8 cellular contexts compared by ENCODE assay signal in genomic region chr6:35727935-35728662, GRCh38. TPM values are rescaled to one million over a fixed set of nuclear protein-coding genes. Genes with fewer than 3 reads are reported as not detected.
DNase-seq lines count a peak whose midpoint lies in the region; ATAC-seq, FAIRE-seq and TF ChIP-seq lines count a peak whose summit lies in the region.

No MANE protein-coding gene starts in this region.

- peak overlapping the region; percentile 37 for H2AFZ ChIP-seq in keratinocyte (ENCODE audit: control insufficient read depth, low read length)

- FAIRE-seq in keratinocyte (lab: Jason Lieb, UNC) = no peak

- no peaks in the 10 kb centered on the region for H4K20me1 ChIP-seq in keratinocyte (ENCODE audit: control insufficient read depth, extremely low read depth, insufficient read depth, low read length)

- peak overlapping the region; percentile 86 for H3K4me2 ChIP-seq in keratinocyte (ENCODE audit: control insufficient read depth, extremely low read depth, insufficient read depth, low read depth, low read length)

- no peaks in the 10 kb centered on the region for H3K79me2 ChIP-seq in keratinocyte (ENCODE audit: control insufficient read depth, insufficient read depth, low read length)

- no peak for TF ChIP-seq CTCF in keratinocyte (optimal IDR thresholded peaks at IDR 0.05 in 1 of 3, IDR thresholded peaks at IDR 0.05 in 1 of 3, conservative IDR thresholded peaks at IDR 0.05 in 1 of 3; ENCODE audit: extremely low read depth in 1 of 3, insufficient read depth in 2 of 3, low read length in 3 of 3)

- no peaks in the 10 kb centered on the region for H3K9me1 ChIP-seq in keratinocyte (ENCODE audit: control insufficient read depth, extremely low read depth, insufficient read depth, low read length)

- H3K27ac ChIP-seq in keratinocyte (ENCODE audit: control insufficient read depth, insufficient read depth, low read length) = peak overlapping the region; percentile 97

- dilution Hi-C loops in keratinocyte (cut with MboI; ENCODE audit: extremely low pct_ligation_motif_present, low sequenced_read_pairs) = loop anchor here (25.0 kb wide), 1 partner anchor 166 kb away; no protein-coding TSS in a partner anchor

- peak overlapping the region; percentile 90 for H3K9ac ChIP-seq in keratinocyte (ENCODE audit: control insufficient read depth, extremely low read depth, insufficient read depth, low read length)

- H3K36me3 ChIP-seq in keratinocyte (ENCODE audit: control insufficient read depth in 2 of 2, extremely low read depth in 1 of 2, insufficient read depth in 2 of 2, low read length in 2 of 2) = no peaks in the 10 kb centered on the region

- no peaks in the 10 kb centered on the region for H3K27me3 ChIP-seq in keratinocyte (ENCODE audit: control insufficient read depth, extremely low read depth, insufficient read depth, low read length)

- peak; percentile 52 for ATAC-seq in GM18511 (IDR thresholded peaks at IDR 0.05; ENCODE audit: unreplicated experiment)
- peak; percentile 41 for ATAC-seq in HG03064 (IDR thresholded peaks at IDR 0.05; ENCODE audit: low read depth, unreplicated experiment)
- no peak for ATAC-seq in GM18870 (IDR thresholded peaks at IDR 0.05; ENCODE audit: unreplicated experiment)

- peaks cover 63% of the 10 kb centered on the region for H3K4me1 ChIP-seq in keratinocyte (ENCODE audit: control insufficient read depth, extremely low read depth, insufficient read depth, low read length)

- H3K4me3 ChIP-seq in keratinocyte (ENCODE audit: control insufficient read depth in 2 of 3, extremely low read depth in 1 of 3, insufficient read depth in 2 of 3, low read depth in 1 of 3, low read length in 3 of 3) = peak overlapping the region; percentile 33 to 54 (median 34)

- H3K9me3 ChIP-seq in keratinocyte (ENCODE audit: control insufficient read depth, low read depth, low read length) = no peaks in the 10 kb centered on the region

- peak; percentile 36 for DNase-seq in NCI-H345 treated with DMSO at 0.1 percent for 48 hours (lab: John Stamatoyannopoulos, UW; ENCODE audit: unreplicated experiment)
- DNase-seq in activated CD4-positive, CD25-positive, alpha-beta regulatory T cell treated with anti-CD3 and anti-CD28 coated beads, Interleukin-2, amount 50 U/mL, for 16 hours (ENCODE audit: low read depth, low spot score) = peak; percentile 63
- peak; percentile 90 for DNase-seq in central memory CD4-positive, alpha-beta T cell
- DNase-seq in keratinocyte (ENCODE audit: low read depth, low spot score) = peak; percentile 81
- DNase-seq in stimulated activated CD4-positive, alpha-beta T cell treated with anti-CD3 and anti-CD28 coated beads, Interleukin-12 subunit alpha, Interleukin-12 subunit beta, amount 100 ng/mL, for 4 hours = peak; percentile 68

RNA-seq across cellular contexts. Expression of gene ARMC12, which starts 8.7 kb away (rescaled TPM):
- polyA plus RNA-seq in keratinocyte = 0.34 to 1.7 TPM (median 0.54 TPM) in 3 replicates
- not detected for polyA plus RNA-seq in keratinocyte (2011; ENCODE audit: low read depth)
- 0.43 TPM in 2 replicates for polyA plus RNA-seq in keratinocyte (2011; cell fraction: cytosol; rRNA removed)
- 5.5 and 6.0 TPM in 2 replicates for polyA plus RNA-seq in keratinocyte (2011; cell fraction: nucleus; rRNA removed)
- polyA plus RNA-seq in keratinocyte (2012; ENCODE audit: low replicate concordance) = 0.34 and 0.56 TPM in 2 replicates
- polyA minus RNA-seq in keratinocyte = 0.49 to 1.3 TPM (median 0.69 TPM) in 3 replicates
- polyA minus RNA-seq in keratinocyte (2011; cell fraction: cytosol; rRNA and poly(A)+ RNA removed) = not detected
- not detected in 2 replicates for polyA minus RNA-seq in keratinocyte (2011; cell fraction: nucleus; rRNA and poly(A)+ RNA removed)

RNA-seq across cellular contexts. Expression of gene FKBP5, which starts 39.4 kb away (rescaled TPM):
- polyA plus RNA-seq in keratinocyte = 48.0 to 88.3 TPM (median 59.0 TPM) in 3 replicates
- polyA plus RNA-seq in keratinocyte (2011; ENCODE audit: low read depth) = 29.3 TPM
- 53.4 and 63.7 TPM in 2 replicates for polyA plus RNA-seq in keratinocyte (2011; cell fraction: cytosol; rRNA removed)
- polyA plus RNA-seq in keratinocyte (2011; cell fraction: nucleus; rRNA removed) = 52.6 and 53.1 TPM in 2 replicates
- polyA plus RNA-seq in keratinocyte (2012; ENCODE audit: low replicate concordance) = 52.0 and 70.9 TPM in 2 replicates
- 15.1 to 56.8 TPM (median 27.8 TPM) in 3 replicates for polyA minus RNA-seq in keratinocyte
- polyA minus RNA-seq in keratinocyte (2011; cell fraction: cytosol; rRNA and poly(A)+ RNA removed) = 22.8 TPM
- polyA minus RNA-seq in keratinocyte (2011; cell fraction: nucleus; rRNA and poly(A)+ RNA removed) = 15.8 and 39.4 TPM in 2 replicates

RNA-seq across cellular contexts. Expression of gene CLPSL2, which starts 48.3 kb away (rescaled TPM):
- not detected in 3 replicates for polyA plus RNA-seq in keratinocyte
- polyA plus RNA-seq in keratinocyte (2011; ENCODE audit: low read depth) = not detected
- not detected in 2 replicates for polyA plus RNA-seq in keratinocyte (2011; cell fraction: cytosol; rRNA removed)
- not detected in 2 replicates for polyA plus RNA-seq in keratinocyte (2011; cell fraction: nucleus; rRNA removed)
- polyA plus RNA-seq in keratinocyte (2012; ENCODE audit: low replicate concordance) = not detected in 2 replicates
- not detected in 3 replicates for polyA minus RNA-seq in keratinocyte
- polyA minus RNA-seq in keratinocyte (2011; cell fraction: cytosol; rRNA and poly(A)+ RNA removed) = not detected
- polyA minus RNA-seq in keratinocyte (2011; cell fraction: nucleus; rRNA and poly(A)+ RNA removed) = not detected in 2 replicates

RNA-seq across cellular contexts. Expression of gene CLPSL1, which starts 52.7 kb away (rescaled TPM):
- polyA plus RNA-seq in keratinocyte = not detected in 3 replicates
- polyA plus RNA-seq in keratinocyte (2011; ENCODE audit: low read depth) = not detected
- not detected in 2 replicates for polyA plus RNA-seq in keratinocyte (2011; cell fraction: cytosol; rRNA removed)
- not detected in 2 replicates for polyA plus RNA-seq in keratinocyte (2011; cell fraction: nucleus; rRNA removed)
- polyA plus RNA-seq in keratinocyte (2012; ENCODE audit: low replicate concordance) = not detected in 2 replicates
- polyA minus RNA-seq in keratinocyte = not detected in 3 replicates
- not detected for polyA minus RNA-seq in keratinocyte (2011; cell fraction: cytosol; rRNA and poly(A)+ RNA removed)
- polyA minus RNA-seq in keratinocyte (2011; cell fraction: nucleus; rRNA and poly(A)+ RNA removed) = not detected in 2 replicates

Comparison
In these comparisons a context has a peak if more than half of its experiments do, and no peak if none do; other contexts are left out.
1. DNase-seq: peak in every context shown above with its lines; median percentile 90 in central memory CD4-positive, alpha-beta T cell; 81 in keratinocyte; 68 in stimulated activated CD4-positive, alpha-beta T cell treated with anti-CD3 and anti-CD28 coated beads, Interleukin-12 subunit alpha, Interleukin-12 subunit beta, amount 100 ng/mL, for 4 hours; 63 in activated CD4-positive, CD25-positive, alpha-beta regulatory T cell treated with anti-CD3 and anti-CD28 coated beads, Interleukin-2, amount 50 U/mL, for 16 hours; 36 in NCI-H345 treated with DMSO at 0.1 percent for 48 hours.